In the genomic region with DNA sequence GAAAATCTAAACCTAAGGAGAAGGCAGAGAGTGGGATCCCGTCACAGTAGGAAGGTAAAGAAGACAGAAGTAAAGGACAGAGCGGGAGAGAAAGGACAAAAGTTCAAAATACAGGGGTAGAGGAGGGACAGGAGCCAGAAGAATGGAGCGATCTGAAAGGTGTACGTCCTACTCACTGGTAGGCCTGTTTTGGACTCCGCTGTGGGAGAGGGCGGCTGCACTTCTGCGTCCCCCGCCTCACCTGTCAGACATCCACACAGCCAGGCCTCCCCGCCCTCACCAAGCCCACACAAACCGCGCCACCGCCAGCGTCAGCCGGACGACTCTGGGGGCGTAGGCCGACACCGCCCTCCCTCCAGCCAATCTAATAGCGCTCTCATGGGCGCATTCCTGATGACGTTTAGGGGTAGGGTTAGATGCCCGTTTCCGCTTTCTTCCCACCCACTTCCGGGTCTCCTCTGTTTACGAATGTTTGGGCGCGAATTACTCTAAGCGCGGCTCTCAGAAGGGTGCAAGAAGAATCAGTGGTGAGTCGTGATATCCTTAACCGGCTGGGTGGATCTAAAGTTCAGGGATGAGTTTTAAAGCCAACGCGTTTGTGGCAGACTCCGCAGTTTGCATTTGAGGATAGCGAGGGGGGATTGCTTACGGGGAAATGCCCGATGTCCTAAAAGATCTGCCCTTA, we compare ENCODE assay signal across 8 cellular contexts. TPM values are rescaled to one million over a fixed set of nuclear protein-coding genes. Genes with fewer than 3 reads are reported as not detected.
DNase-seq lines count a peak whose midpoint lies in the region; ATAC-seq and TF ChIP-seq lines count a peak whose summit lies in the region.

A gene with protein sequence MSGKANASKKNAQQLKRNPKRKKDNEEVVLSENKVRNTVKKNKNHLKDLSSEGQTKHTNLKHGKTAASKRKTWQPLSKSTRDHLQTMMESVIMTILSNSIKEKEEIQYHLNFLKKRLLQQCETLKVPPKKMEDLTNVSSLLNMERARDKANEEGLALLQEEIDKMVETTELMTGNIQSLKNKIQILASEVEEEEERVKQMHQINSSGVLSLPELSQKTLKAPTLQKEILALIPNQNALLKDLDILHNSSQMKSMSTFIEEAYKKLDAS (plus strand): TSS at position 444 of the 685 bp plus-strand sequence. CDS start 6,807 bp downstream, outside the sequence.
A gene (minus strand): TSS at position 327 of the 685 bp plus-strand sequence. CDS start 3,787 bp downstream, outside the sequence.

- peak within 1 kb of the TSS; percentile 93 for H3K27ac Mint-ChIP-seq in activated T-helper 17 cell treated with anti-CD3 and anti-CD28 coated beads, Interleukin-2, amount 50 U/mL, for 72 hours
- peak within 1 kb of the TSS; percentile 93 to 99 (median 96) for H3K27ac Mint-ChIP-seq in naive thymus-derived CD8-positive, alpha-beta T cell

- CTCF ChIA-PET in RWPE1 (lab: Yijun Ruan, JAX): no interaction called here

- H3K4me3 ChIP-seq in LNCaP clone FGC (ENCODE audit: low read depth, low read length): peak within 1 kb of the TSS; percentile 72
- H3K4me3 ChIP-seq in fibroblast of mammary gland (ENCODE audit: control insufficient read depth, low read depth, low read length): peak within 1 kb of the TSS; percentile 86

- POLR2A ChIA-PET in RWPE1 (lab: Yijun Ruan, JAX; ENCODE audit: low non-redundant PET): no interaction called here
- POLR2A ChIA-PET in naive thymus-derived CD8-positive, alpha-beta T cell (lab: Charles Lee): no interaction called here

- no peak for TF ChIP-seq CTCF in LNCaP clone FGC (IDR thresholded peaks at IDR 0.05; ENCODE audit: control insufficient read depth, extremely low read depth, insufficient read depth)
- no peak for TF ChIP-seq CTCF in RWPE1 (conservative IDR thresholded peaks at IDR 0.05; ENCODE audit: low read depth)
- no peak for TF ChIP-seq CTCF in fibroblast of mammary gland (conservative IDR thresholded peaks at IDR 0.05; ENCODE audit: control insufficient read depth, insufficient read depth, low read depth, low read length)

- peak within 1 kb of the TSS; percentile 74 for H3K27ac ChIP-seq in RWPE1

- H3K9me3 Mint-ChIP-seq in activated T-helper 17 cell treated with anti-CD3 and anti-CD28 coated beads, Interleukin-2, amount 50 U/mL, for 72 hours: no peaks in the 10 kb centered on the region
- H3K9me3 Mint-ChIP-seq in naive thymus-derived CD8-positive, alpha-beta T cell: no peaks in the 10 kb centered on the region

- H3K27me3 Mint-ChIP-seq in activated T-helper 17 cell treated with anti-CD3 and anti-CD28 coated beads, Interleukin-2, amount 50 U/mL, for 72 hours: no peaks in the 10 kb centered on the region
- no peaks in the 10 kb centered on the region for H3K27me3 Mint-ChIP-seq in naive thymus-derived CD8-positive, alpha-beta T cell

- DNase-seq in Daoy (ENCODE audit: low read depth) (peak; percentile 98), GOT3 (lab: John Stamatoyannopoulos, UW) (peak; percentile 53), LNCaP clone FGC (ENCODE audit: low read depth) (peak; percentile 89), RWPE1 (ENCODE audit: low spot score) (peak; percentile 97), fibroblast of mammary gland (ENCODE audit: low read depth) (peak; percentile 94)
- peak; percentile 74 to 96 (median 92) for DNase-seq in naive thymus-derived CD8-positive, alpha-beta T cell
- DNase-seq in stimulated activated naive CD4-positive, alpha-beta T cell (lab: John Stamatoyannopoulos, UW): peak; percentile 74 to 93 (median 90)

- H3K4me1 Mint-ChIP-seq in activated T-helper 17 cell treated with anti-CD3 and anti-CD28 coated beads, Interleukin-2, amount 50 U/mL, for 72 hours: peaks cover 24% of the 10 kb centered on the region
- peaks cover 29 to 68% (median 61%) of the 10 kb centered on the region in 4 donors for H3K4me1 Mint-ChIP-seq in naive thymus-derived CD8-positive, alpha-beta T cell

- peaks cover 31% of the 10 kb centered on the region for H3K36me3 Mint-ChIP-seq in activated T-helper 17 cell treated with anti-CD3 and anti-CD28 coated beads, Interleukin-2, amount 50 U/mL, for 72 hours (ENCODE audit: low read depth)
- peaks cover 0 to 13% (median 6%) of the 10 kb centered on the region in 3 donors for H3K36me3 Mint-ChIP-seq in naive thymus-derived CD8-positive, alpha-beta T cell

- H3K4me3 Mint-ChIP-seq in activated T-helper 17 cell treated with anti-CD3 and anti-CD28 coated beads, Interleukin-2, amount 50 U/mL, for 72 hours: peak within 1 kb of the TSS; percentile 95
- H3K4me3 Mint-ChIP-seq in naive thymus-derived CD8-positive, alpha-beta T cell: peak within 1 kb of the TSS; percentile 94 to 100 (median 96)

- peak; percentile 97 for ATAC-seq in activated T-helper 17 cell treated with anti-CD3 and anti-CD28 coated beads, Interleukin-2, amount 50 U/mL, for 72 hours (replicated peaks)
- ATAC-seq in naive thymus-derived CD8-positive, alpha-beta T cell: peak; percentile 95 to 99

RNA-seq across cellular contexts. Expression of the first gene that starts in this region (rescaled TPM):
- total RNA-seq in Daoy (2014; rRNA removed; shearing (Covaris generic)): 21.5 and 35.2 TPM in 2 replicates
- 10 to 100 TPM; 12.0 to 19.0 TPM for total RNA-seq in activated T-helper 17 cell treated with anti-CD3 and anti-CD28 coated beads, Interleukin-2, amount 50 U/mL, for 72 hours
- total RNA-seq in naive thymus-derived CD8-positive, alpha-beta T cell: 1 to 10 TPM; 5.2 to 5.4 TPM
- polyA plus RNA-seq in naive thymus-derived CD8-positive, alpha-beta T cell: 1 to 10 TPM; 3.6 to 6.1 (median 4.9) TPM

RNA-seq across cellular contexts. Expression of the second gene that starts in this region (rescaled TPM):
- 12.1 and 12.2 TPM in 2 replicates for total RNA-seq in Daoy (2014; rRNA removed; shearing (Covaris generic))
- total RNA-seq in activated T-helper 17 cell treated with anti-CD3 and anti-CD28 coated beads, Interleukin-2, amount 50 U/mL, for 72 hours: 10 to 100 TPM; 19.6 to 19.8 TPM
- total RNA-seq in naive thymus-derived CD8-positive, alpha-beta T cell: 10 to 100 TPM; 12.3 to 14.1 TPM
- polyA plus RNA-seq in naive thymus-derived CD8-positive, alpha-beta T cell: 10 to 100 TPM in 1 of 3 donors, 1 to 10 TPM in 2; 9.1 to 11.3 (median 9.5) TPM

Comparison
In these comparisons a context has a peak if more than half of its experiments do, and no peak if none do; other contexts are left out.
1. Peak in every context shown above with its lines: DNase-seq, ATAC-seq, H3K4me3 ChIP-seq and H3K27ac ChIP-seq.